In genomic region chr15:42367041-42367440, GRCh38 we compare ENCODE assay signal across 2 cellular contexts.
TF ChIP-seq lines count a peak whose summit lies in the region.

No MANE protein-coding gene starts in this region.

TF ChIP-seq in IMR-90, 13 proteins besides CTCF, POLR2A, EP300 and RAD21 (continued from another document):
- no peak for TF ChIP-seq MAFK (IDR thresholded peaks at IDR 0.05; ENCODE audit: low read depth, low read length)
- TF ChIP-seq CHD1 (IDR thresholded peaks at IDR 0.05; ENCODE audit: low read depth, low read length), result no peak
- TF ChIP-seq SMC3 (IDR thresholded peaks at IDR 0.05; ENCODE audit: low read depth, low read length), result no peak
- no peak for TF ChIP-seq BHLHE40 (IDR thresholded peaks at IDR 0.05; ENCODE audit: low read depth, low read length)
- no peak for TF ChIP-seq CEBPB (IDR thresholded peaks at IDR 0.05; ENCODE audit: low read depth, low read length)
- no peak for TF ChIP-seq USF2 (IDR thresholded peaks at IDR 0.05; ENCODE audit: low read depth, low read length)
- no peak for TF ChIP-seq NFE2L2 (IDR thresholded peaks at IDR 0.05; ENCODE audit: low read depth, low read length)
- TF ChIP-seq MXI1 (IDR thresholded peaks at IDR 0.05; ENCODE audit: borderline replicate concordance, low read depth, low read length), result no peak

TF ChIP-seq in GM12891, 5 proteins besides CTCF, POLR2A, EP300 and RAD21 (continued from another document):
- TF ChIP-seq POLR2AphosphoS5 (IDR thresholded peaks at IDR 0.05; ENCODE audit: low read depth, low read length) (no peak), SPI1 (IDR thresholded peaks at IDR 0.05; ENCODE audit: low read depth, low read length) (no peak), TAF1 (IDR thresholded peaks at IDR 0.05; ENCODE audit: low read depth, low read length) (no peak), PAX5 (IDR thresholded peaks at IDR 0.05; ENCODE audit: insufficient read depth, low read length, severe bottlenecking) (no peak)
